Comparison of ENCODE assay signal across 20 cellular contexts in the genomic region with DNA sequence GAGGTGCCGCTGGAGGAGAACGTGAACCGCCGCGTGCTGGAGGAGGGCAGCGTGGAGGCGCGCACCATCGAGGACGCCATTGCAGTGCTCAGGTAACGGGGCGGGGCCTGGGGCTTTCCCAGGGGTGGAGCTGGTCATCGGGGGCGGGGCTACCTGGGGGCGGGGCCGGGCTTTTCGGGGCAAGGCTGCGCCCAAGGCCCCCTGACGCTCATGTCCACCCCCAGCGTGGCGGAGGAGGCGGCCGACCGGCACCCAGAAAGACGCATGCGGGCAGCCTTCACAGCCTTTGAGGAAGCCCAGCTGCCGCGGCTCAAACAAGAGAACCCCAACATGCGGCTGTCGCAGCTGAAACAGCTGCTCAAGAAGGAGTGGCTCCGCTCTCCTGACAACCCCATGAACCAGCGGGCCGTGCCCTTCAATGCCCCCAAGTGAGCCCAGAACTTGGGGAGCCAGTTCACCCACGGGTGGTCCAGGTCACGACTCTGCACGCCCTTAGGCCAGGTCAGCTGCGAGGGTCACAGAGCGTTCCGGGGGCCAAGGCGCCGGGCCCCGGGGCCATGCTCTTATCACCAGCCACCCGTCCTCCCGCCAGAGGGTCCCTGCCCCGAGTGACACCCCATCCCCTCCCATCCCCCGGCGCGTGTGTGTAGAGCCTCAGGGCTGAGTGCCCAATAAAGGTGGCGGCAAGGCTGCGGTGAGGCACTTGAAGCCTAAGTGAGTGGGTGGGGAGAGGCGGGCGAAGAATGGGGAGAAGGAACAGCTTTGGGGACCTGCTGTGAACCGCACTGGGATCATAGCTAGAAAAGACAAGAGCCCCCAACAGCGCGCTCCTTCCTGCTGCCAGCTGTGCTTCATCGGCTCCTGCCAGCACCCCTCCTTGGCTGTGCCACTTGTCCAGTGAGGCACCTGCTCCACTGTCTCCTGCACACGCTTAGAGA. TPM values are rescaled to one million over a fixed set of nuclear protein-coding genes. Genes with fewer than 3 reads are reported as not detected.
A peak's percentile ranks its signal among the peaks of the same experiment; 100 is the strongest.
DNase-seq lines count a peak whose midpoint lies in the region; ATAC-seq and TF ChIP-seq lines count a peak whose summit lies in the region.
"Had no signal": no experiment of that assay in that cellular context is flagged by ENCODE, and none has a peak within 500 bp of the region (broad histone marks: within the 10 kb centered on the region; RNA-seq: fewer than 3 reads in every experiment).

No MANE protein-coding gene starts in this region.

- no peaks in the 10 kb centered on the region for H3K27me3 Mint-ChIP-seq in activated CD4-positive, alpha-beta T cell treated with anti-CD3 and anti-CD28 coated beads, Interleukin-2, amount 10 ng/mL, durations not matched to agents 24 days and 14 days
- H3K27me3 Mint-ChIP-seq: activated naive CD8-positive, alpha-beta T cell treated with anti-CD3 and anti-CD28 coated beads for 36 hours had no signal

- TF ChIP-seq POLR2A in esophagus squamous epithelium (IDR thresholded peaks at IDR 0.05) (no peak), testis (IDR thresholded peaks at IDR 0.05) (no peak)

- in situ Hi-C loops in Panc1 (cut with HindIII; ENCODE audit: low pct_unique_long_range_greater_than_20kb, low sequenced_read_pairs) = no loop called here

- H3K9me3 Mint-ChIP-seq in activated CD4-positive, alpha-beta T cell treated with anti-CD3 and anti-CD28 coated beads, Interleukin-2, amount 10 ng/mL, durations not matched to agents 24 days and 14 days = no peaks in the 10 kb centered on the region
- H3K9me3 Mint-ChIP-seq: activated naive CD8-positive, alpha-beta T cell treated with anti-CD3 and anti-CD28 coated beads for 36 hours; activated T-helper 1 cell treated with anti-CD3 and anti-CD28 coated beads, Interleukin-12 subunit alpha, Interleukin-12 subunit beta, Interleukin-2, Interleukin-4 antibody, amounts not matched to agents 30 ng/mL and 10 ng/mL and 1 ng/mL, durations not matched to agents 14 hours and 24 hours and 36 hours; CD14-positive monocyte had no signal

- no peaks in the 10 kb centered on the region; the same call in 1 of the 2 replicates for H3K36me3 ChIP-seq in Panc1 (ENCODE audit: control insufficient read depth, insufficient read depth, low read length)
- peaks cover 0 to 53% (median 0%) of the 10 kb centered on the region in 3 donors for H3K36me3 ChIP-seq in esophagus squamous epithelium
- H3K36me3 ChIP-seq in testis (ENCODE audit: low read depth, missing control alignments) = no peaks in the 10 kb centered on the region

- WGBS in esophagus squamous epithelium, 2 donors = 64 to 69% methylated on average over 5 to 20 of the region's 57 CpGs
- whole genome bisulfite sequencing in testis, 2 donors = 57 to 64% methylated on average over 40 to 54 of the region's 57 CpGs

- H3K4me3 ChIP-seq in Panc1 (ENCODE audit: low read depth in 2 of 2, low read length in 2 of 2) = no peak overlapping the region
- H3K4me3 ChIP-seq in esophagus squamous epithelium = peak overlapping the region in 3 of 4 donors; percentile 16 to 34 (median 16)
- peak overlapping the region in 1 of 2 donors; percentile 29 for H3K4me3 ChIP-seq in testis
- H3K4me3 ChIP-seq: A549 had no signal

- H3K36me3 Mint-ChIP-seq in activated CD4-positive, alpha-beta T cell treated with anti-CD3 and anti-CD28 coated beads, Interleukin-2, amount 10 ng/mL, durations not matched to agents 24 days and 14 days (ENCODE audit: low read depth) = peaks cover 23% of the 10 kb centered on the region

- POLR2A ChIA-PET in Panc1 (lab: Charles Lee) = interaction anchor here (0.6 kb wide), 1 partner anchor 45 kb away, joined by 4 read pairs; no protein-coding TSS in a partner anchor

- no peak overlapping the region for H3K4me3 Mint-ChIP-seq in activated CD4-positive, alpha-beta T cell treated with anti-CD3 and anti-CD28 coated beads, Interleukin-2, amount 10 ng/mL, durations not matched to agents 24 days and 14 days
- H3K4me3 Mint-ChIP-seq: activated naive CD8-positive, alpha-beta T cell treated with anti-CD3 and anti-CD28 coated beads for 36 hours; activated T-helper 1 cell treated with anti-CD3 and anti-CD28 coated beads, Interleukin-12 subunit alpha, Interleukin-12 subunit beta, Interleukin-2, Interleukin-4 antibody, amounts not matched to agents 30 ng/mL and 10 ng/mL and 1 ng/mL, durations not matched to agents 14 hours and 24 hours and 36 hours; CD14-positive monocyte had no signal

- ATAC-seq in Panc1 (no peak), GM18870 (IDR thresholded peaks at IDR 0.05; ENCODE audit: unreplicated experiment) (no peak)
- ATAC-seq: A549 had no signal

- peaks cover 16% of the 10 kb centered on the region for H3K4me1 Mint-ChIP-seq in activated CD4-positive, alpha-beta T cell treated with anti-CD3 and anti-CD28 coated beads, Interleukin-2, amount 10 ng/mL, durations not matched to agents 24 days and 14 days

- no peak for TF ChIP-seq CTCF in Panc1 (IDR thresholded peaks at IDR 0.05)
- no peak for TF ChIP-seq CTCF in esophagus squamous epithelium (IDR thresholded peaks at IDR 0.05)
- TF ChIP-seq CTCF in testis (IDR thresholded peaks at IDR 0.05) = no peak

- no peak overlapping the region for H3K27ac Mint-ChIP-seq in activated CD4-positive, alpha-beta T cell treated with anti-CD3 and anti-CD28 coated beads, Interleukin-2, amount 10 ng/mL, durations not matched to agents 24 days and 14 days
- H3K27ac Mint-ChIP-seq: activated naive CD8-positive, alpha-beta T cell treated with anti-CD3 and anti-CD28 coated beads for 36 hours; activated T-helper 1 cell treated with anti-CD3 and anti-CD28 coated beads, Interleukin-12 subunit alpha, Interleukin-12 subunit beta, Interleukin-2, Interleukin-4 antibody, amounts not matched to agents 30 ng/mL and 10 ng/mL and 1 ng/mL, durations not matched to agents 14 hours and 24 hours and 36 hours; CD14-positive monocyte had no signal

- CTCF ChIA-PET in Panc1 (lab: Charles Lee) = interaction anchor here (0.6 kb wide), 2 partner anchors 10 to 55 kb away, joined by 3 to 6 read pairs; no protein-coding TSS in a partner anchor

- H3K27me3 ChIP-seq in Panc1 (ENCODE audit: control insufficient read depth, insufficient read depth, low read length) (no peaks in the 10 kb centered on the region), esophagus squamous epithelium (peaks cover 0 to 5% (median 0%) of the 10 kb centered on the region in 4 donors), testis (no peaks in the 10 kb centered on the region)
- H3K27me3 ChIP-seq: brain microvascular endothelial cell had no signal

- no peaks in the 10 kb centered on the region for H3K9me3 ChIP-seq in Panc1 (ENCODE audit: control insufficient read depth, insufficient read depth, low read depth, low read length)
- H3K9me3 ChIP-seq in esophagus squamous epithelium = no peaks in the 10 kb centered on the region
- H3K9me3 ChIP-seq in testis = no peaks in the 10 kb centered on the region
- H3K9me3 ChIP-seq: A549 had no signal

- intact Hi-C loops in activated CD4-positive, alpha-beta T cell treated with anti-CD3 and anti-CD28 coated beads, Interleukin-2, amount 10 ng/mL, durations not matched to agents 24 days and 14 days (cut with micrococcal nuclease) = no loop called here
- intact Hi-C loops in Panc1 (cut with micrococcal nuclease; ENCODE audit: unreplicated experiment) = no loop called here
- intact Hi-C loops in esophagus squamous epithelium (cut with DNase I) = no loop called here
- intact Hi-C loops in testis (cut with DNase I; ENCODE audit: low total_unique reads) = no loop called here

- H3K4me1 ChIP-seq in Panc1 (ENCODE audit: control insufficient read depth, insufficient read depth, low read length) (peaks cover 5% of the 10 kb centered on the region; the same call in 1 of the 2 replicates), esophagus squamous epithelium (peaks cover 11 to 56% (median 19%) of the 10 kb centered on the region in 3 donors), testis (peaks cover 13% of the 10 kb centered on the region)

- H3K27ac ChIP-seq in Panc1 (ENCODE audit: low read length) (no peak overlapping the region), esophagus squamous epithelium (peak overlapping the region; percentile 3 to 44 (median 30)), testis (no peak overlapping the region)
- H3K27ac ChIP-seq: A549, brain microvascular endothelial cell had no signal

- TSS peak; percentile 98 for BruUV-seq in Panc1 (replicated peaks; lab: Mats Ljungman, UMichigan)

- DNase-seq in activated CD4-positive, alpha-beta T cell treated with anti-CD3 and anti-CD28 coated beads, Interleukin-2, amount 10 ng/mL, durations not matched to agents 24 days and 14 days = peak; percentile 54
- DNase-seq in activated CD4-positive, alpha-beta T cell treated with anti-CD3 and anti-CD28 coated beads for 1 hour = no peak
- no peak for DNase-seq in Panc1 (ENCODE audit: low read depth, low spot score)
- no peak for DNase-seq in esophagus squamous epithelium (lab: John Stamatoyannopoulos, UW)
- peak; percentile 67 for DNase-seq in testis
- DNase-seq in NCI-H1105 treated with DMSO at 0.1 percent for 48 hours (lab: John Stamatoyannopoulos, UW) = no peak
- DNase-seq in NCI-H774 (lab: John Stamatoyannopoulos, UW) = no peak
- DNase-seq: activated CD4-positive, CD25-positive, alpha-beta regulatory T cell; activated naive CD8-positive, alpha-beta T cell treated with anti-CD3 and anti-CD28 coated beads for 36 hours; cortex of kidney; DMS153; SIG-M5; stimulated activated CD4-positive, alpha-beta T cell treated with anti-CD3 and anti-CD28 coated beads, Interleukin-4, amount 100 ng/mL, for 4 hours had no signal

RNA-seq across cellular contexts. Expression of a gene that starts 10.7 kb away (rescaled TPM):
- total RNA-seq in activated CD4-positive, alpha-beta T cell treated with anti-CD3 and anti-CD28 coated beads, Interleukin-2, amount 10 ng/mL, durations not matched to agents 24 days and 14 days = 126 and 136 TPM in 2 replicates
- total RNA-seq in Panc1 (2021; ENCODE audit: unreplicated experiment) = 110 TPM
- polyA plus RNA-seq in Panc1 (2012; ENCODE audit: insufficient read length) = 188 TPM
- total RNA-seq in esophagus squamous epithelium = 10 to 100 TPM; 50.2 to 80.6 (median 54.5) TPM
- total RNA-seq in testis = 10 to 100 TPM; 51.5 to 69.5 TPM
- 75.0 TPM for polyA plus RNA-seq in testis (ENCODE audit: insufficient read depth, low read depth, low replicate concordance)

RNA-seq across cellular contexts. Expression of a gene that starts 23.4 kb away (rescaled TPM):
- 0.62 TPM in 1 of 2 replicates, not detected in the other for total RNA-seq in activated CD4-positive, alpha-beta T cell treated with anti-CD3 and anti-CD28 coated beads, Interleukin-2, amount 10 ng/mL, durations not matched to agents 24 days and 14 days
- 0.90 TPM for total RNA-seq in Panc1 (2021; ENCODE audit: unreplicated experiment)
- 3.0 TPM for polyA plus RNA-seq in Panc1 (2012; ENCODE audit: insufficient read length)
- total RNA-seq in esophagus squamous epithelium = 1 to 10 TPM in 1 of 4 donors, under 1 TPM in 1, not detected in 2; 0.22 to 3.1 TPM
- 10 to 100 TPM; 10.3 to 15.9 TPM for total RNA-seq in testis
- 4.4 TPM for polyA plus RNA-seq in testis (ENCODE audit: insufficient read depth, low read depth, low replicate concordance)
- total RNA-seq: activated T-helper 1 cell treated with anti-CD3 and anti-CD28 coated beads, Interleukin-12 subunit alpha, Interleukin-12 subunit beta, Interleukin-2, Interleukin-4 antibody, amounts not matched to agents 30 ng/mL and 10 ng/mL and 1 ng/mL, durations not matched to agents 14 hours and 24 hours and 36 hours; epithelial cell of proximal tubule; subcutaneous adipose tissue had no signal
- polyA plus RNA-seq: CD14-positive monocyte had no signal

Comparison
In these comparisons a context has a peak if more than half of its experiments do, and no peak if none do; other contexts are left out.
1. DNase-seq: peak in activated CD4-positive, alpha-beta T cell treated with anti-CD3 and anti-CD28 coated beads, Interleukin-2, amount 10 ng/mL, durations not matched to agents 24 days and 14 days (single experiment) and testis (single experiment); none in activated CD4-positive, alpha-beta T cell treated with anti-CD3 and anti-CD28 coated beads for 1 hour (single experiment), Panc1 (single experiment), esophagus squamous epithelium (single experiment), NCI-H1105 treated with DMSO at 0.1 percent for 48 hours (single experiment) and NCI-H774 (single experiment).
2. H3K27ac ChIP-seq: peak in esophagus squamous epithelium (4 of 4); none in Panc1 (single experiment) and testis (0 of 2).
3. H3K4me3 ChIP-seq: peak in esophagus squamous epithelium (3 of 4); none in Panc1 (0 of 2).